1 cellular context compared by ENCODE assay signal in the genomic region with DNA sequence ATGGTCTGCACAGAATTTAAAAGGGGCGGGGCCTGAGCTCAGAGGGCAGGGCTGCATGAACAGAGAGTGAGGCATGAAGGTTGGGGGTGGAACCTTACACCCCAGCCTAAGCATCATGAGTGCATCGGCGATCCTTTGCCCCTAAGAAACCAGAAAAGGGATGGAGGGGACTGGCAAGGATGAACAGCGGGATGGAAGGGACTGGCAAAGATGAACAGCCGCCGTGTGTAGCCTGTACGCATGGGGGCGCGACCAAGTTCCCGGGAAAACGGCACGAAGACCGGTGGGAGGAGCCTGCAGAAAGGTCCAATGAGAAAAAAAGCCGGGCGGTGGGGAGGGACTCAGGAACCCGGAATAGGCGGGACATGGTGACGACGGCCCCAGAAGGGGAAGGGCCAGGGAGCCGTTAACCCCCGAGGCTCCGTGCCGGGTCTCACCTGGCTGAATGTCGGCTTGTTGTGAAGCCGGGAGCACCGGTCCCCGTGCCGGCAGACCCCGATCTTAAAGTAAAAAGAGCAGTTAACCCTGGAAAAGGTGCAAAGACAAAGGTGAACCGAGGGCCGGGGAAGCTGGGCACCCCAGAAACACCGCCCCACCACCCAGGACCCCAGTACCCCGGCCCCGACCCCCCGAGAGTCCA.
TF ChIP-seq lines count a peak whose summit lies in the region.

No MANE protein-coding gene starts in this region.

TF ChIP-seq in GM12878, 131 proteins besides CTCF, POLR2A, EP300 and RAD21 (continued from another document):
- TF ChIP-seq ZBED1 (IDR thresholded peaks at IDR 0.05; ENCODE audit: borderline replicate concordance): no peak
- TF ChIP-seq TARDBP (IDR thresholded peaks at IDR 0.05; ENCODE audit: borderline replicate concordance): no peak
- TF ChIP-seq, protein P1, sequence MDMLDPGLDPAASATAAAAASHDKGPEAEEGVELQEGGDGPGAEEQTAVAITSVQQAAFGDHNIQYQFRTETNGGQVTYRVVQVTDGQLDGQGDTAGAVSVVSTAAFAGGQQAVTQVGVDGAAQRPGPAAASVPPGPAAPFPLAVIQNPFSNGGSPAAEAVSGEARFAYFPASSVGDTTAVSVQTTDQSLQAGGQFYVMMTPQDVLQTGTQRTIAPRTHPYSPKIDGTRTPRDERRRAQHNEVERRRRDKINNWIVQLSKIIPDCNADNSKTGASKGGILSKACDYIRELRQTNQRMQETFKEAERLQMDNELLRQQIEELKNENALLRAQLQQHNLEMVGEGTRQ (IDR thresholded peaks at IDR 0.05; ENCODE audit: borderline replicate concordance, low read depth, low read length): no peak
- TF ChIP-seq, protein P2, sequence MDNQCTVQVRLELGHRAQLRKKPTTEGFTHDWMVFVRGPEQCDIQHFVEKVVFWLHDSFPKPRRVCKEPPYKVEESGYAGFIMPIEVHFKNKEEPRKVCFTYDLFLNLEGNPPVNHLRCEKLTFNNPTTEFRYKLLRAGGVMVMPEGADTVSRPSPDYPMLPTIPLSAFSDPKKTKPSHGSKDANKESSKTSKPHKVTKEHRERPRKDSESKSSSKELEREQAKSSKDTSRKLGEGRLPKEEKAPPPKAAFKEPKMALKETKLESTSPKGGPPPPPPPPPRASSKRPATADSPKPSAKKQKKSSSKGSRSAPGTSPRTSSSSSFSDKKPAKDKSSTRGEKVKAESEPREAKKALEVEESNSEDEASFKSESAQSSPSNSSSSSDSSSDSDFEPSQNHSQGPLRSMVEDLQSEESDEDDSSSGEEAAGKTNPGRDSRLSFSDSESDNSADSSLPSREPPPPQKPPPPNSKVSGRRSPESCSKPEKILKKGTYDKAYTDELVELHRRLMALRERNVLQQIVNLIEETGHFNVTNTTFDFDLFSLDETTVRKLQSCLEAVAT (IDR thresholded peaks at IDR 0.05): peak; percentile 47; the same call in 1 of the 2 replicates
- TF ChIP-seq SUZ12 (IDR thresholded peaks at IDR 0.05; ENCODE audit: unreplicated experiment): no peak
TF ChIP-seq in GM12878: peak in this region for 18.
